ENCODE assay signal across 10 cellular contexts in the genomic region with DNA sequence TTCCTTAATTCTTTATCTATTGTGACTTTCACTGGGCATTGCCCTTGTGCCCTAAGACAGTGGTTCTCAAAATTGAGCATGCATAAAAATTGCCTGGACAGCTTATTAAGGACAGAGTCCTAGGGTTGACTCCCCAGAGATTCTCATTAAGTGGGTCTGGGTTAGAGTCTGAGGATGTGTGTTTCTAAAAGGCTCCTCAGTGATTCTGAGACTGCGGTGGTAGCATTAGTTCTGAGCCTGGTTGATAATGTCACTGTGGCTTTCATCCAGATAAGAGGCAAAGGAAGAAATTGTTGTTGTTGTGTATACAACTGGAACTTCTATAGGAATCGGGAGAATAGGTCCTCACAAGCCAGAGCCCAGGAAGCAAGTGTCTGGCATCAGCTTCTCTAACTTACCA. TPM values are rescaled to one million over a fixed set of nuclear protein-coding genes. Genes with fewer than 3 reads are reported as not detected.
DNase-seq lines count a peak whose midpoint lies in the region; ATAC-seq and TF ChIP-seq lines count a peak whose summit lies in the region.
"Had no signal": no experiment of that assay in that cellular context is flagged by ENCODE, and none has a peak within 500 bp of the region (broad histone marks: within the 10 kb centered on the region; RNA-seq: fewer than 3 reads in every experiment).

No MANE protein-coding gene starts in this region.

- CTCF ChIA-PET in activated naive CD4-positive, alpha-beta T cell treated with anti-CD3 and anti-CD28 coated beads for 36 hours (lab: Charles Lee): interaction anchor here (1.1 to 4.3 kb wide), 2 partner anchors 17 to 66 kb away, joined by 3 to 26 read pairs; no protein-coding TSS in a partner anchor

- intact Hi-C loops in activated naive CD4-positive, alpha-beta T cell treated with anti-CD3 and anti-CD28 coated beads for 36 hours (cut with micrococcal nuclease): loop anchor here (2.0 kb wide), 1 partner anchor 112 kb away; a partner anchor contains a TSS

- H3K27ac Mint-ChIP-seq in activated naive CD4-positive, alpha-beta T cell treated with anti-CD3 and anti-CD28 coated beads for 36 hours: no peak overlapping the region
- H3K27ac Mint-ChIP-seq in activated naive CD4-positive, alpha-beta T cell treated with anti-CD3 and anti-CD28 coated beads, Interleukin-2, amount 50 U/mL, for 72 hours: no peak overlapping the region

- peaks cover 32% of the 10 kb centered on the region for H3K4me1 Mint-ChIP-seq in activated naive CD4-positive, alpha-beta T cell treated with anti-CD3 and anti-CD28 coated beads for 36 hours (ENCODE audit: low read depth)

- H3K27me3 ChIP-seq in thoracic aorta (replicated peaks; ENCODE audit: insufficient read depth) (no peaks in the 10 kb centered on the region), MG63 (no peaks in the 10 kb centered on the region)

- H3K36me3 ChIP-seq in thoracic aorta: no peaks in the 10 kb centered on the region
- H3K36me3 ChIP-seq in MG63: no peaks in the 10 kb centered on the region

- no peak for DNase-seq in activated naive CD4-positive, alpha-beta T cell treated with anti-CD3 and anti-CD28 coated beads for 36 hours
- no peak for DNase-seq in activated naive CD4-positive, alpha-beta T cell treated with anti-CD3 and anti-CD28 coated beads, Interleukin-2, amount 50 U/mL, for 72 hours (ENCODE audit: low spot score in 2 of 2)
- peak; percentile 47 for DNase-seq in medulla oblongata (ENCODE audit: extremely low spot score)
- no peak for DNase-seq in thoracic aorta (ENCODE audit: low spot score)
- DNase-seq in RKO (ENCODE audit: low spot score): no peak
- DNase-seq in KBM-7: no peak
- no peak for DNase-seq in MG63
- DNase-seq: glutamatergic neuron, SIG-M5 had no signal

- H3K9me3 ChIP-seq in thoracic aorta: no peaks in the 10 kb centered on the region
- no peaks in the 10 kb centered on the region for H3K9me3 ChIP-seq in MG63

- H3K27ac ChIP-seq in angular gyrus (ENCODE audit: low read depth, low read length) (peak overlapping the region; percentile 37), thoracic aorta (peak overlapping the region in 1 of 2 donors; percentile 90)

- peaks cover 32% of the 10 kb centered on the region for H3K36me3 Mint-ChIP-seq in activated naive CD4-positive, alpha-beta T cell treated with anti-CD3 and anti-CD28 coated beads for 36 hours (ENCODE audit: low read depth)
- H3K36me3 Mint-ChIP-seq in activated naive CD4-positive, alpha-beta T cell treated with anti-CD3 and anti-CD28 coated beads, Interleukin-2, amount 50 U/mL, for 72 hours: peaks cover 29 to 36% of the 10 kb centered on the region in 2 donors

- H3K4me1 ChIP-seq in thoracic aorta (ENCODE audit: control insufficient read depth in 1 of 2, low read depth in 2 of 2): peaks cover 21 to 36% of the 10 kb centered on the region in 2 donors

- peak overlapping the region; percentile 77 for H3K4me3 ChIP-seq in thoracic aorta
- no peak overlapping the region for H3K4me3 ChIP-seq in MG63

- in situ Hi-C loops in KBM-7 (cut with MboI; ENCODE audit: low pct_unique_long_range_greater_than_20kb, low sequenced_read_pairs): no loop called here

- no peak for TF ChIP-seq CTCF in thoracic aorta (IDR thresholded peaks at IDR 0.05)

- H3K9me3 Mint-ChIP-seq in activated naive CD4-positive, alpha-beta T cell treated with anti-CD3 and anti-CD28 coated beads for 36 hours: peaks cover 11% of the 10 kb centered on the region
- peaks cover 16 to 21% of the 10 kb centered on the region in 2 donors for H3K9me3 Mint-ChIP-seq in activated naive CD4-positive, alpha-beta T cell treated with anti-CD3 and anti-CD28 coated beads, Interleukin-2, amount 50 U/mL, for 72 hours

- H3K4me3 Mint-ChIP-seq in activated naive CD4-positive, alpha-beta T cell treated with anti-CD3 and anti-CD28 coated beads for 36 hours: peak overlapping the region; percentile 79

- no peaks in the 10 kb centered on the region for H3K27me3 Mint-ChIP-seq in activated naive CD4-positive, alpha-beta T cell treated with anti-CD3 and anti-CD28 coated beads for 36 hours (ENCODE audit: low read depth)

- ATAC-seq in activated naive CD4-positive, alpha-beta T cell treated with anti-CD3 and anti-CD28 coated beads, Interleukin-2, amount 50 U/mL, for 72 hours: no peak
- no peak for ATAC-seq in thoracic aorta (ENCODE audit: insufficient number of reproducible peaks, low FRiP score, low read depth)

RNA-seq across cellular contexts. Expression of a gene that starts 1.3 kb away (rescaled TPM):
- total RNA-seq in activated naive CD4-positive, alpha-beta T cell treated with anti-CD3 and anti-CD28 coated beads for 36 hours: 10 to 100 TPM; 35.7 to 39.4 TPM
- total RNA-seq in activated naive CD4-positive, alpha-beta T cell treated with anti-CD3 and anti-CD28 coated beads, Interleukin-2, amount 50 U/mL, for 72 hours: 10 to 100 TPM in 1 of 2 donors, 1 to 10 TPM in 1; 4.9 to 28.0 TPM
- total RNA-seq in thoracic aorta: 10 to 100 TPM in 1 of 2 donors, 1 to 10 TPM in 1; 5.9 to 17.1 TPM
- total RNA-seq in MG63 (2014; rRNA removed; shearing (Covaris generic); ENCODE audit: low replicate concordance): 14.3 and 18.7 TPM in 2 replicates

RNA-seq across cellular contexts. Expression of a gene that starts 24.6 kb away (rescaled TPM):
- total RNA-seq in activated naive CD4-positive, alpha-beta T cell treated with anti-CD3 and anti-CD28 coated beads for 36 hours: 10 to 100 TPM; 13.9 to 14.4 TPM
- 10 to 100 TPM in 1 of 2 donors, 1 to 10 TPM in 1; 2.6 to 12.6 TPM for total RNA-seq in activated naive CD4-positive, alpha-beta T cell treated with anti-CD3 and anti-CD28 coated beads, Interleukin-2, amount 50 U/mL, for 72 hours
- total RNA-seq in thoracic aorta: 10 to 100 TPM in 1 of 2 donors, 1 to 10 TPM in 1; 9.6 to 22.7 TPM
- 32.0 and 47.1 TPM in 2 replicates for total RNA-seq in MG63 (2014; rRNA removed; shearing (Covaris generic); ENCODE audit: low replicate concordance)

RNA-seq across cellular contexts. Expression of a gene that starts 51.6 kb away (rescaled TPM):
- total RNA-seq in activated naive CD4-positive, alpha-beta T cell treated with anti-CD3 and anti-CD28 coated beads for 36 hours: 10 to 100 TPM; 16.1 to 17.2 TPM
- total RNA-seq in activated naive CD4-positive, alpha-beta T cell treated with anti-CD3 and anti-CD28 coated beads, Interleukin-2, amount 50 U/mL, for 72 hours: 10 to 100 TPM; 19.4 to 24.1 TPM
- 10 to 100 TPM; 39.7 to 44.2 TPM for total RNA-seq in thoracic aorta
- total RNA-seq in MG63 (2014; rRNA removed; shearing (Covaris generic); ENCODE audit: low replicate concordance): 37.5 and 45.9 TPM in 2 replicates
